ENCODE assay signal across 1 cellular context in the genomic region with DNA sequence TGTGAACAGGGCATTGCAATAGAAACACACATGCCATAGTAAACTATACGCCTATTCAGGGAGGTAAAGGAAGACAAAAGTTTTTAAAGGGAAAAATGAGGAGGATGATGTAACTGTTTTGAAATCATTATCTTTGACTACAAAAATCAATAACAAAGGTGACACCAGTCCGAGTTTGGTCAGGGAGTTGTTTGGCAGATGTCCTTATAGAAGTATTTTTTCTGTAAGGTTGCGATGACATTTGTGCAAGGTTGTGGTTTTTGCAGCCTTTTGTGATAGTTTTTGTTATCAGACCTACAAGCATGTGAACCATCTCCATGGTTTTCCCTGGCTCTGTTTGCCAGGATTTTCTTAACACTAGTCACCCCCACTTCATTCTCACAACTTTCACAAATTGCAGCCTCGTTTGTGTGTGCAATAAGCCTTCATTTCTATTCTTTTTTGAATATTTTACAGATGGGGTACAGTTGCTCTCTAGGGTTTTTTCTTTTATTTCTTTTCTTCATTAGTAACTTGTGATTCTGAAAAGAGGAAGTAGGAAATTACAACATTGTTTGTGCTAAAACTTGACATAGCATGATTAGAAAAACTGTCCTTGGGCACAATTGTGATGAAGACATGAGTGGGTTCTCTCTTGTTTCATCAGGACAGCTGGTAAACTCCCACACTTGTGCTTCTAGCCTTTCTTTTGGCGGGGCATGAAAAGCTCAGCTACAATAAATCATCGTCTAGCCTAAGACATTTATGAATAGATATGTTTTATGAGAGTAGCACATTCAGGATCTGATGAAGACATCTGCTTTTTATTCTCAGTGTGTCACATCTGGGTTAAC.
TF ChIP-seq lines count a peak whose summit lies in the region.

No MANE protein-coding gene starts in this region.

TF ChIP-seq in HepG2, 621 proteins besides CTCF, POLR2A, EP300 and RAD21 (continued from another document and continues in another):
- TF ChIP-seq, protein P1, sequence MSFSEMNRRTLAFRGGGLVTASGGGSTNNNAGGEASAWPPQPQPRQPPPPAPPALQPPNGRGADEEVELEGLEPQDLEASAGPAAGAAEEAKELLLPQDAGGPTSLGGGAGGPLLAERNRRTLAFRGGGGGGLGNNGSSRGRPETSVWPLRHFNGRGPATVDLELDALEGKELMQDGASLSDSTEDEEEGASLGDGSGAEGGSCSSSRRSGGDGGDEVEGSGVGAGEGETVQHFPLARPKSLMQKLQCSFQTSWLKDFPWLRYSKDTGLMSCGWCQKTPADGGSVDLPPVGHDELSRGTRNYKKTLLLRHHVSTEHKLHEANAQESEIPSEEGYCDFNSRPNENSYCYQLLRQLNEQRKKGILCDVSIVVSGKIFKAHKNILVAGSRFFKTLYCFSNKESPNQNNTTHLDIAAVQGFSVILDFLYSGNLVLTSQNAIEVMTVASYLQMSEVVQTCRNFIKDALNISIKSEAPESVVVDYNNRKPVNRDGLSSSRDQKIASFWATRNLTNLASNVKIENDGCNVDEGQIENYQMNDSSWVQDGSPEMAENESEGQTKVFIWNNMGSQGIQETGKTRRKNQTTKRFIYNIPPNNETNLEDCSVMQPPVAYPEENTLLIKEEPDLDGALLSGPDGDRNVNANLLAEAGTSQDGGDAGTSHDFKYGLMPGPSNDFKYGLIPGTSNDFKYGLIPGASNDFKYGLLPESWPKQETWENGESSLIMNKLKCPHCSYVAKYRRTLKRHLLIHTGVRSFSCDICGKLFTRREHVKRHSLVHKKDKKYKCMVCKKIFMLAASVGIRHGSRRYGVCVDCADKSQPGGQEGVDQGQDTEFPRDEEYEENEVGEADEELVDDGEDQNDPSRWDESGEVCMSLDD (CRISPR knock-in tag; IDR thresholded peaks at IDR 0.05; ENCODE audit: borderline replicate concordance) = no peak
- TF ChIP-seq ZBTB33 (CRISPR knock-in tag; IDR thresholded peaks at IDR 0.05) = no peak
- TF ChIP-seq HINFP (CRISPR knock-in tag; IDR thresholded peaks at IDR 0.05; ENCODE audit: low read depth) = no peak
- TF ChIP-seq ZNF34 (CRISPR knock-in tag; IDR thresholded peaks at IDR 0.05; ENCODE audit: borderline replicate concordance) = no peak
- TF ChIP-seq ZHX2 (IDR thresholded peaks at IDR 0.05; ENCODE audit: low read depth) = no peak
- no peak for TF ChIP-seq ZHX2 (CRISPR knock-in tag; IDR thresholded peaks at IDR 0.05; ENCODE audit: borderline replicate concordance)
- TF ChIP-seq GATAD2A (CRISPR knock-in tag; IDR thresholded peaks at IDR 0.05) = peak; percentile 27; the same call in 1 of the 2 replicates
- TF ChIP-seq CC2D1A (CRISPR knock-in tag; IDR thresholded peaks at IDR 0.05) = no peak
- no peak for TF ChIP-seq LBX2 (CRISPR knock-in tag; IDR thresholded peaks at IDR 0.05; ENCODE audit: borderline replicate concordance)
- no peak for TF ChIP-seq HOXA3 (CRISPR knock-in tag; IDR thresholded peaks at IDR 0.05)
- TF ChIP-seq ZNF710 (CRISPR knock-in tag; IDR thresholded peaks at IDR 0.05; ENCODE audit: borderline replicate concordance) = no peak
- TF ChIP-seq KLF9 (CRISPR knock-in tag; IDR thresholded peaks at IDR 0.05; ENCODE audit: low read depth) = no peak
- TF ChIP-seq HMGA1 (CRISPR knock-in tag; conservative IDR thresholded peaks at IDR 0.05) = no peak
- TF ChIP-seq SMAD1 (CRISPR knock-in tag; IDR thresholded peaks at IDR 0.05; ENCODE audit: borderline replicate concordance, low read depth) = no peak
- no peak for TF ChIP-seq TIGD3 (CRISPR knock-in tag; IDR thresholded peaks at IDR 0.05; ENCODE audit: borderline replicate concordance)
- TF ChIP-seq, protein P2, sequence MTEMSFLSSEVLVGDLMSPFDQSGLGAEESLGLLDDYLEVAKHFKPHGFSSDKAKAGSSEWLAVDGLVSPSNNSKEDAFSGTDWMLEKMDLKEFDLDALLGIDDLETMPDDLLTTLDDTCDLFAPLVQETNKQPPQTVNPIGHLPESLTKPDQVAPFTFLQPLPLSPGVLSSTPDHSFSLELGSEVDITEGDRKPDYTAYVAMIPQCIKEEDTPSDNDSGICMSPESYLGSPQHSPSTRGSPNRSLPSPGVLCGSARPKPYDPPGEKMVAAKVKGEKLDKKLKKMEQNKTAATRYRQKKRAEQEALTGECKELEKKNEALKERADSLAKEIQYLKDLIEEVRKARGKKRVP (CRISPR knock-in tag; IDR thresholded peaks at IDR 0.05) = peak in 1 of 2 experiments; percentile 89; a peak in 2 of 4 replicates
- no peak for TF ChIP-seq DPF2 (CRISPR knock-in tag; IDR thresholded peaks at IDR 0.05; ENCODE audit: borderline replicate concordance, low read depth)
- TF ChIP-seq, protein P3, sequence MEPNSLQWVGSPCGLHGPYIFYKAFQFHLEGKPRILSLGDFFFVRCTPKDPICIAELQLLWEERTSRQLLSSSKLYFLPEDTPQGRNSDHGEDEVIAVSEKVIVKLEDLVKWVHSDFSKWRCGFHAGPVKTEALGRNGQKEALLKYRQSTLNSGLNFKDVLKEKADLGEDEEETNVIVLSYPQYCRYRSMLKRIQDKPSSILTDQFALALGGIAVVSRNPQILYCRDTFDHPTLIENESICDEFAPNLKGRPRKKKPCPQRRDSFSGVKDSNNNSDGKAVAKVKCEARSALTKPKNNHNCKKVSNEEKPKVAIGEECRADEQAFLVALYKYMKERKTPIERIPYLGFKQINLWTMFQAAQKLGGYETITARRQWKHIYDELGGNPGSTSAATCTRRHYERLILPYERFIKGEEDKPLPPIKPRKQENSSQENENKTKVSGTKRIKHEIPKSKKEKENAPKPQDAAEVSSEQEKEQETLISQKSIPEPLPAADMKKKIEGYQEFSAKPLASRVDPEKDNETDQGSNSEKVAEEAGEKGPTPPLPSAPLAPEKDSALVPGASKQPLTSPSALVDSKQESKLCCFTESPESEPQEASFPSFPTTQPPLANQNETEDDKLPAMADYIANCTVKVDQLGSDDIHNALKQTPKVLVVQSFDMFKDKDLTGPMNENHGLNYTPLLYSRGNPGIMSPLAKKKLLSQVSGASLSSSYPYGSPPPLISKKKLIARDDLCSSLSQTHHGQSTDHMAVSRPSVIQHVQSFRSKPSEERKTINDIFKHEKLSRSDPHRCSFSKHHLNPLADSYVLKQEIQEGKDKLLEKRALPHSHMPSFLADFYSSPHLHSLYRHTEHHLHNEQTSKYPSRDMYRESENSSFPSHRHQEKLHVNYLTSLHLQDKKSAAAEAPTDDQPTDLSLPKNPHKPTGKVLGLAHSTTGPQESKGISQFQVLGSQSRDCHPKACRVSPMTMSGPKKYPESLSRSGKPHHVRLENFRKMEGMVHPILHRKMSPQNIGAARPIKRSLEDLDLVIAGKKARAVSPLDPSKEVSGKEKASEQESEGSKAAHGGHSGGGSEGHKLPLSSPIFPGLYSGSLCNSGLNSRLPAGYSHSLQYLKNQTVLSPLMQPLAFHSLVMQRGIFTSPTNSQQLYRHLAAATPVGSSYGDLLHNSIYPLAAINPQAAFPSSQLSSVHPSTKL (CRISPR knock-in tag; IDR thresholded peaks at IDR 0.05) = peak; percentile 42; the same call in 1 of the 2 replicates
- no peak for TF ChIP-seq PTBP1 (IDR thresholded peaks at IDR 0.05; ENCODE audit: low read depth, low read length, poor library complexity, severe bottlenecking)
